9 cellular contexts compared by ENCODE assay signal in the genomic region with DNA sequence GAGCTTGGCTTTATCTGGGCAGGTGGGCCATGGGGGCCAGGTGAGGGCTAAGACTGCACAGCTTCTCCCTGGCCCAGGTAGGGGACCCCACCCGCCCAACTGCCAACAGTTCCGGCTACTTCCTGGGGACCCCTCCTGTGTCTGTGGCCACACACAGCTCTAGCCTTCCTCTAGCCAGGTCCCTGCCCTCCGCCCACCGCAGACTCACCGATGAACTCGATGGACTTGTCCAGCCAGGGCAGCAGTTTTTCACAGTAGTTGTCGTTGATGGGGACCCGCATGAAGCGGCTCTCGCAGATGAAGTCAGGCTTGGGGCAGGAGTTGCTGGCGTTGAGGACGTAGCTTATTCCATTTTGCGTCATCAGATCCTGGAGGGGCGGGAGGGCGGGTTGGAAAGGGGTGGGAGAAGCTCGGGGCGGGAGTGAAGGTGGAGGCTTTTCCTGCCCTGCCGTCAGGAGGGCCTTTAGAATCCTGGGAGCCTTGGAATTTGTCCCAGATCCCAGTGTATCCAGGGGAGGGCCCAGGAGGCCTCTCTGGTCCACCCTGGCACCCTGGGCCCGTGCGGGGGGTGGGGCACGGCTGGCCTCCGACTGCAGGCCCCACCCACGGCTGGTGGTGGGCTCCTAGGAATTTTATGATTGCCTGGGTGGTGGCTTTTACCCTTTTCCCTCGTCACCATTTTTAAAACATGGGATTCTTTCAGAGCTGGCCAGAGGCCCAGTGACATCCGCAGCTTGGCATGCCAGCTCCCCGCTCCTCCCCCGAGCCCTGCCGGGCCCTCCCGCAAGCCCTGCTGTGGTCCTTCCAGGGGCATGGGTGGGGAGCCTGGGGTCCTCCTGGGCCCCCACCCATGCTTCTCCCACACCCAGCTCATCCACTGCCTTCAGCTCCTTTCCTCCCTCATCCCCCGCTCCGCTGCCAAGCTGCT. TPM values are rescaled to one million over a fixed set of nuclear protein-coding genes. Genes with fewer than 3 reads are reported as not detected.
DNase-seq lines count a peak whose midpoint lies in the region; TF ChIP-seq lines count a peak whose summit lies in the region.
"Had no signal": no experiment of that assay in that cellular context is flagged by ENCODE, and none has a peak within 500 bp of the region (broad histone marks: within the 10 kb centered on the region; RNA-seq: fewer than 3 reads in every experiment).

No MANE protein-coding gene starts in this region.

- H3K4me2 ChIP-seq in fibroblast of lung (ENCODE audit: extremely low read depth, insufficient read depth, low read length): peak overlapping the region; percentile 25

- H3K4me3 Mint-ChIP-seq in neural crest cell: no peak overlapping the region

- POLR2A ChIA-PET in RWPE1 (lab: Yijun Ruan, JAX; ENCODE audit: low non-redundant PET): interaction anchor here (0.6 kb wide), 1 partner anchor 16 kb away, joined by 3 read pairs; no protein-coding TSS in a partner anchor

- DNase-seq in AG08396 (ENCODE audit: low spot score) (peak; percentile 95), RWPE1 (ENCODE audit: low spot score) (peak; percentile 75), fibroblast of lung (ENCODE audit: low read depth in 2 of 2) (peak; percentile 82 to 85), neural crest cell (ENCODE audit: low read depth, low spot score) (no peak), foreskin melanocyte (no peak), GM20000 (ENCODE audit: low spot score) (no peak), NCI-H2081 treated with DMSO at 0.1 percent for 48 hours (lab: John Stamatoyannopoulos, UW) (no peak)
- no peak for DNase-seq in activated CD4-positive, alpha-beta T cell treated with anti-CD3 and anti-CD28 coated beads for 48 hours
- DNase-seq: Caco-2 had no signal

- no peak overlapping the region for H2AFZ ChIP-seq in fibroblast of lung (ENCODE audit: low read length)

- no peaks in the 10 kb centered on the region for H3K36me3 Mint-ChIP-seq in neural crest cell (ENCODE audit: low read depth)

- H3K9ac ChIP-seq in fibroblast of lung (ENCODE audit: insufficient read depth, low read length): peak overlapping the region; percentile 23

- peak overlapping the region; percentile 27 for H3K27ac Mint-ChIP-seq in neural crest cell (ENCODE audit: unreplicated experiment)

- H3K27ac ChIP-seq in RWPE1 (peak overlapping the region; percentile 99), fibroblast of lung (ENCODE audit: insufficient read depth, low read length) (no peak overlapping the region)

- no peaks in the 10 kb centered on the region for H4K20me1 ChIP-seq in fibroblast of lung (ENCODE audit: control insufficient read depth, extremely low read depth, insufficient read depth, low read length)

- no peak overlapping the region for H3K4me3 ChIP-seq in fibroblast of lung (replicated peaks in 1 of 4; ENCODE audit: control extremely low read depth in 1 of 4, insufficient read depth in 1 of 4, low read depth in 3 of 4, low read length in 4 of 4)

- CTCF ChIA-PET in RWPE1 (lab: Yijun Ruan, JAX): interaction anchor here (0.6 to 4.4 kb wide), 3 partner anchors 12 to 135 kb away, joined by 4 to 21 read pairs (median 7); no protein-coding TSS in a partner anchor

- no peaks in the 10 kb centered on the region for H3K27me3 ChIP-seq in fibroblast of lung (ENCODE audit: control insufficient read depth, insufficient read depth, low read length)

- no peaks in the 10 kb centered on the region for H3K9me3 ChIP-seq in fibroblast of lung (ENCODE audit: control insufficient read depth, insufficient read depth, low read depth, low read length)
- H3K9me3 ChIP-seq: Caco-2 had no signal

- no peaks in the 10 kb centered on the region for H3K36me3 ChIP-seq in fibroblast of lung (ENCODE audit: control insufficient read depth, insufficient read depth, low read length)

- no peak for TF ChIP-seq CTCF in RWPE1 (conservative IDR thresholded peaks at IDR 0.05; ENCODE audit: low read depth)
- TF ChIP-seq CTCF in fibroblast of lung (conservative IDR thresholded peaks at IDR 0.05 in 1 of 2, IDR thresholded peaks at IDR 0.05 in 1 of 2; ENCODE audit: low read depth in 1 of 2, low read length in 2 of 2): no peak
- TF ChIP-seq CTCF in neural crest cell (conservative IDR thresholded peaks at IDR 0.05): no peak
- TF ChIP-seq CTCF in GM20000 (IDR thresholded peaks at IDR 0.05; ENCODE audit: extremely low read depth, missing control alignments): no peak

- H3K9me3 Mint-ChIP-seq in neural crest cell: no peaks in the 10 kb centered on the region

- peaks cover 17% of the 10 kb centered on the region for H3K27me3 Mint-ChIP-seq in neural crest cell (ENCODE audit: low read depth)

- H3K79me2 ChIP-seq in fibroblast of lung (ENCODE audit: control insufficient read depth, insufficient read depth, low read length): no peaks in the 10 kb centered on the region

- H3K4me1 ChIP-seq in fibroblast of lung (ENCODE audit: control insufficient read depth, extremely low read depth, insufficient read depth, low read length): peaks cover 5% of the 10 kb centered on the region

- H3K4me1 Mint-ChIP-seq in neural crest cell: no peaks in the 10 kb centered on the region

RNA-seq across cellular contexts. Expression of gene DUSP8, which starts 13.9 kb away (rescaled TPM):
- total RNA-seq in fibroblast of lung (0.51 and 0.66 TPM in 2 replicates), neural crest cell (8.4 and 10.1 TPM in 2 replicates)
- polyA plus RNA-seq in fibroblast of lung: 0.62 and 1.6 TPM in 2 replicates
- 1.3 TPM in 2 replicates for polyA plus RNA-seq in fibroblast of lung (2012)
- 8.7 TPM in 1 of 2 replicates, not detected in the other for polyA minus RNA-seq in fibroblast of lung (ENCODE audit: low replicate concordance)

RNA-seq across cellular contexts. Expression of gene KRTAP5-1, which starts 26.9 kb away (rescaled TPM):
- not detected in 2 replicates for total RNA-seq in fibroblast of lung
- polyA plus RNA-seq in fibroblast of lung: not detected in 2 replicates
- polyA plus RNA-seq in fibroblast of lung (2012): not detected in 2 replicates
- not detected in 2 replicates for polyA minus RNA-seq in fibroblast of lung (ENCODE audit: low replicate concordance)
- total RNA-seq in neural crest cell: not detected in 2 replicates
- total RNA-seq: Caco-2 had no signal

RNA-seq across cellular contexts. Expression of gene KRTAP5-2, which starts 39.9 kb away (rescaled TPM):
- total RNA-seq in fibroblast of lung: not detected in 2 replicates
- polyA plus RNA-seq in fibroblast of lung: not detected in 2 replicates
- not detected in 2 replicates for polyA plus RNA-seq in fibroblast of lung (2012)
- polyA minus RNA-seq in fibroblast of lung (ENCODE audit: low replicate concordance): not detected in 2 replicates
- not detected in 2 replicates for total RNA-seq in neural crest cell
- total RNA-seq: Caco-2 had no signal

RNA-seq across cellular contexts. Expression of gene KRTAP5-3, which starts 50.1 kb away (rescaled TPM):
- not detected in 2 replicates for total RNA-seq in fibroblast of lung
- not detected in 2 replicates for polyA plus RNA-seq in fibroblast of lung
- not detected in 2 replicates for polyA plus RNA-seq in fibroblast of lung (2012)
- polyA minus RNA-seq in fibroblast of lung (ENCODE audit: low replicate concordance): not detected in 2 replicates
- not detected in 2 replicates for total RNA-seq in neural crest cell
- total RNA-seq: Caco-2 had no signal

Comparison
In these comparisons a context has a peak if more than half of its experiments do, and no peak if none do; other contexts are left out.
1. DNase-seq: peak in AG08396 (single experiment), RWPE1 (single experiment) and fibroblast of lung (2 of 2); none in neural crest cell (single experiment), activated CD4-positive, alpha-beta T cell treated with anti-CD3 and anti-CD28 coated beads for 48 hours (single experiment), foreskin melanocyte (single experiment), GM20000 (single experiment) and NCI-H2081 treated with DMSO at 0.1 percent for 48 hours (single experiment).